Comparison of ENCODE assay signal across 23 cellular contexts in the genomic region with DNA sequence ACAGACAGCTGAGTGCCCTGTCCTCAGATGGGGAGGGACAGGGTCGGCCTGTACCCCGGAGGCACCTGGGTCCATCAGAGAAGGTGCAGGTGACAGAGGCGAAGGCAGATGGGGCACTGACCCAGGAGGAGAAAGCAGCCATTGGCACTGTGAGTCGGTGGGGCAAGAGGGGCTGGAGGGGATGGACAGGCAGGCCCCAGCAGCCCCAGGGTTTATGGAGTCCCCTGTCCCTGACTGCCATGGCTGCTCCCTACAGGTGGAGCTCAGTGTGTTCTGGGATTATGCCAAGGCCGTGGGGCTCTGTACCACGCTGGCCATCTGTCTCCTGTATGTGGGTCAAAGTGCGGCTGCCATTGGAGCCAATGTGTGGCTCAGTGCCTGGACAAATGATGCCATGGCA. TPM values are rescaled to one million over a fixed set of nuclear protein-coding genes. Genes with fewer than 3 reads are reported as not detected.
A peak's percentile ranks its signal among the peaks of the same experiment; 100 is the strongest.
DNase-seq lines count a peak whose midpoint lies in the region; ATAC-seq, FAIRE-seq and TF ChIP-seq lines count a peak whose summit lies in the region.
"Had no signal": no experiment of that assay in that cellular context is flagged by ENCODE, and none has a peak within 500 bp of the region (broad histone marks: within the 10 kb centered on the region; RNA-seq: fewer than 3 reads in every experiment).

No MANE protein-coding gene starts in this region.

- H3K27me3 Mint-ChIP-seq in MCF 10A (ENCODE audit: insufficient read depth, unreplicated experiment) = no peaks in the 10 kb centered on the region
- H3K27me3 Mint-ChIP-seq: type B pancreatic cell had no signal

- peak; percentile 72 to 88 (median 85) for ATAC-seq in right lobe of liver

- DNase-seq in MCF 10A (ENCODE audit: unreplicated experiment) (no peak), mammary epithelial cell (no peak), Peyer's patch (peak in 2 of 3 donors; percentile 80 to 82), right lobe of liver (peak; percentile 83 to 92 (median 85)), small intestine (peak; percentile 87), NCI-H510A treated with DMSO at 0.1 percent for 48 hours (lab: John Stamatoyannopoulos, UW) (no peak), NCI-H1417 (lab: John Stamatoyannopoulos, UW) (no peak), urothelium cell line (ENCODE audit: low spot score) (no peak)
- DNase-seq: activated CD4-positive, alpha-beta memory T cell treated with anti-CD3 and anti-CD28 coated beads, Interleukin-2, amount 10 ng/mL, durations not matched to agents 7 days and 5 days; activated gamma-delta T cell; COR-L47; NCI-H1092; NCI-H2081; SK-N-SH; stimulated activated CD4-positive, alpha-beta T cell treated with anti-CD3 and anti-CD28 coated beads, Interleukin-4, amount 100 ng/mL, for 4 hours had no signal

- H3K9me3 ChIP-seq in mammary epithelial cell (replicated peaks; ENCODE audit: insufficient read depth, low read length) (no peaks in the 10 kb centered on the region), Peyer's patch (no peaks in the 10 kb centered on the region), right lobe of liver (no peaks in the 10 kb centered on the region), small intestine (ENCODE audit: control insufficient read depth, low read depth) (no peaks in the 10 kb centered on the region)
- H3K9me3 ChIP-seq: SK-N-SH had no signal

- 98% methylated on average over 6 of the region's 7 CpGs for WGBS in mammary epithelial cell (ENCODE audit: low coverage, missing lambda C conversion rate)
- 37% methylated on average over 2 of the region's 7 CpGs for WGBS in right lobe of liver (ENCODE audit: insufficient coverage, low coverage, low lambda C conversion rate, missing lambda C conversion rate)
- WGBS in small intestine, 3 donors = 45 to 80% (median 55%) methylated on average over 6 to 7 of the region's 7 CpGs

- no peak overlapping the region for H3K4me2 ChIP-seq in mammary epithelial cell (ENCODE audit: insufficient read depth, low read depth, low read length)
- H3K4me2 ChIP-seq: SK-N-SH had no signal

- BruUV-seq in MCF 10A (replicated peaks; lab: Mats Ljungman, UMichigan) = TSS peak; percentile 32
- BruUV-seq in mammary epithelial cell (replicated peaks; lab: Mats Ljungman, UMichigan) = no TSS peak

- peaks cover 55% of the 10 kb centered on the region for H3K36me3 Mint-ChIP-seq in MCF 10A (ENCODE audit: insufficient read depth, unreplicated experiment)
- H3K36me3 Mint-ChIP-seq: brain, type B pancreatic cell had no signal

- H3K36me3 ChIP-seq in mammary epithelial cell (ENCODE audit: insufficient read depth, low read length) (peaks cover 2% of the 10 kb centered on the region), Peyer's patch (peaks cover 0 to 13% (median 0%) of the 10 kb centered on the region in 3 donors), right lobe of liver (peaks cover 0 to 39% (median 14%) of the 10 kb centered on the region in 4 donors), small intestine (ENCODE audit: control insufficient read depth in 2 of 2, insufficient read depth in 2 of 2, low read length in 2 of 2) (peaks cover 0 to 9% of the 10 kb centered on the region in 2 donors)

- no peak overlapping the region for H3K27ac Mint-ChIP-seq in MCF 10A (ENCODE audit: low read depth, unreplicated experiment)
- H3K27ac Mint-ChIP-seq: activated CD4-positive, alpha-beta memory T cell treated with anti-CD3 and anti-CD28 coated beads, Interleukin-2, amount 10 ng/mL, durations not matched to agents 7 days and 5 days; B cell; brain; stimulated activated naive CD8-positive, alpha-beta T cell treated with anti-CD3 and anti-CD28 coated beads, Interleukin-15, Interleukin-2, amounts not matched to agents 100 ng/mL and 50 ng/mL, for 24 hours; T-helper 2 cell treated with Interferon-gamma antibody and Interleukin-4, amounts not matched to agents 5 μg/mL and 100 μg/mL, for 36 hours; type B pancreatic cell had no signal

- H3K4me3 ChIP-seq in mammary epithelial cell (replicated peaks in 1 of 3; ENCODE audit: insufficient read depth in 1 of 3, low read depth in 2 of 3, low read length in 3 of 3) = no peak overlapping the region
- no peak overlapping the region for H3K4me3 ChIP-seq in Peyer's patch
- H3K4me3 ChIP-seq in right lobe of liver = no peak overlapping the region
- no peak overlapping the region for H3K4me3 ChIP-seq in small intestine (ENCODE audit: low read depth in 1 of 2, low read length in 2 of 2)
- H3K4me3 ChIP-seq: coronary artery had no signal

- dilution Hi-C loops in mammary epithelial cell (cut with HindIII; ENCODE audit: low sequenced_read_pairs) = no loop called here

- TF ChIP-seq POLR2A in Peyer's patch (IDR thresholded peaks at IDR 0.05) (no peak), right lobe of liver (IDR thresholded peaks at IDR 0.05) (no peak)

- H3K9ac ChIP-seq in mammary epithelial cell (ENCODE audit: insufficient read depth, low read length) = no peak overlapping the region
- H3K9ac ChIP-seq: SK-N-SH had no signal

- no peak overlapping the region for H3K4me3 Mint-ChIP-seq in MCF 10A (ENCODE audit: unreplicated experiment)
- H3K4me3 Mint-ChIP-seq: activated CD4-positive, alpha-beta memory T cell treated with anti-CD3 and anti-CD28 coated beads, Interleukin-2, amount 10 ng/mL, durations not matched to agents 7 days and 5 days; B cell; brain; stimulated activated naive CD8-positive, alpha-beta T cell treated with anti-CD3 and anti-CD28 coated beads, Interleukin-15, Interleukin-2, amounts not matched to agents 100 ng/mL and 50 ng/mL, for 24 hours; T-helper 2 cell treated with Interferon-gamma antibody and Interleukin-4, amounts not matched to agents 5 μg/mL and 100 μg/mL, for 36 hours; type B pancreatic cell had no signal

- peaks cover 22% of the 10 kb centered on the region for H3K4me1 ChIP-seq in mammary epithelial cell (ENCODE audit: insufficient read depth, low read length)
- H3K4me1 ChIP-seq in Peyer's patch = peaks cover 0 to 6% (median 0%) of the 10 kb centered on the region in 4 donors
- H3K4me1 ChIP-seq in right lobe of liver = peaks cover 0 to 35% (median 16%) of the 10 kb centered on the region in 4 donors
- H3K4me1 ChIP-seq in small intestine (ENCODE audit: control insufficient read depth in 2 of 2, insufficient read depth in 1 of 2, low read depth in 1 of 2, low read length in 1 of 2) = no peaks in the 10 kb centered on the region

- H3K27ac ChIP-seq in mammary epithelial cell (ENCODE audit: insufficient read depth, low read depth, low read length) (no peak overlapping the region), Peyer's patch (peak overlapping the region in 2 of 4 donors; percentile 41 to 83), right lobe of liver (peak overlapping the region in 2 of 3 donors; percentile 10 to 49), small intestine (ENCODE audit: low read depth in 1 of 2, low read length in 1 of 2) (peak overlapping the region; percentile 28 to 45)
- H3K27ac ChIP-seq: coronary artery had no signal

- in situ Hi-C loops in mammary epithelial cell (cut with MboI; ENCODE audit: low sequenced_read_pairs in 2 of 2) = no loop called here

- no peak for FAIRE-seq in small intestine (lab: Jason Lieb, UNC)
- FAIRE-seq in urothelium cell line (lab: Jason Lieb, UNC) = no peak
- FAIRE-seq: A204.1, endometrium had no signal

- CTCF ChIA-PET in MCF 10A (lab: Yijun Ruan, JAX) (interaction anchor here (0.9 to 2.9 kb wide), 4 partner anchors 9 to 50 kb away, joined by 4 to 12 read pairs (median 4); no protein-coding TSS in a partner anchor), mammary epithelial cell (lab: Charles Lee; ENCODE audit: low non-redundant PET) (no interaction called here)

- intact Hi-C loops in MCF 10A (cut with micrococcal nuclease) (no loop called here), mammary epithelial cell (cut with micrococcal nuclease) (no loop called here), right lobe of liver (cut with DNase I) (no loop called here)

- H4K20me1 ChIP-seq in mammary epithelial cell (ENCODE audit: insufficient read depth, low read length) = no peaks in the 10 kb centered on the region

- no peak overlapping the region for H2AFZ ChIP-seq in mammary epithelial cell (ENCODE audit: low read depth, low read length)

- TF ChIP-seq CTCF in MCF 10A (IDR thresholded peaks at IDR 0.05; ENCODE audit: unreplicated experiment) = no peak
- TF ChIP-seq CTCF in mammary epithelial cell (conservative IDR thresholded peaks at IDR 0.05 in 1 of 2, IDR thresholded peaks at IDR 0.05 in 1 of 2; ENCODE audit: extremely low read depth in 1 of 2, insufficient read depth in 1 of 2, low read depth in 1 of 2, low read length in 2 of 2) = no peak
- TF ChIP-seq CTCF in Peyer's patch (IDR thresholded peaks at IDR 0.05) = peak in 1 of 6 experiments; percentile 28
- peak in 1 of 4 donors; percentile 16 for TF ChIP-seq CTCF in right lobe of liver (IDR thresholded peaks at IDR 0.05)

- H3K79me2 ChIP-seq in mammary epithelial cell (ENCODE audit: insufficient read depth, low read length) = no peaks in the 10 kb centered on the region

- no peaks in the 10 kb centered on the region for H3K9me3 Mint-ChIP-seq in MCF 10A (ENCODE audit: unreplicated experiment)
- H3K9me3 Mint-ChIP-seq: activated CD4-positive, alpha-beta memory T cell treated with anti-CD3 and anti-CD28 coated beads, Interleukin-2, amount 10 ng/mL, durations not matched to agents 7 days and 5 days; brain; stimulated activated naive CD8-positive, alpha-beta T cell treated with anti-CD3 and anti-CD28 coated beads, Interleukin-15, Interleukin-2, amounts not matched to agents 100 ng/mL and 50 ng/mL, for 24 hours; T-helper 2 cell treated with Interferon-gamma antibody and Interleukin-4, amounts not matched to agents 5 μg/mL and 100 μg/mL, for 36 hours; type B pancreatic cell had no signal

- no peaks in the 10 kb centered on the region for H3K27me3 ChIP-seq in mammary epithelial cell (ENCODE audit: insufficient read depth, low read length)
- no peaks in the 10 kb centered on the region for H3K27me3 ChIP-seq in Peyer's patch
- no peaks in the 10 kb centered on the region for H3K27me3 ChIP-seq in right lobe of liver
- no peaks in the 10 kb centered on the region for H3K27me3 ChIP-seq in small intestine (ENCODE audit: control insufficient read depth in 2 of 2, insufficient read depth in 2 of 2, low read length in 2 of 2)

- POLR2A ChIA-PET in MCF 10A (lab: Yijun Ruan, JAX) = interaction anchor here (1.0 to 8.7 kb wide), 3 partner anchors 10 to 39 kb away, joined by 3 to 87 read pairs (median 28); partner anchors contain the start of gene ABCC3

- H3K4me1 Mint-ChIP-seq in MCF 10A (ENCODE audit: insufficient read depth, unreplicated experiment) = peaks cover 35% of the 10 kb centered on the region
- H3K4me1 Mint-ChIP-seq: activated CD4-positive, alpha-beta memory T cell treated with anti-CD3 and anti-CD28 coated beads, Interleukin-2, amount 10 ng/mL, durations not matched to agents 7 days and 5 days; B cell had no signal

RNA-seq across cellular contexts. Expression of gene ANKRD40, which starts 32.1 kb away (rescaled TPM):
- total RNA-seq in MCF 10A (2022) (42.2 and 46.4 TPM in 2 replicates), mammary epithelial cell (10 to 100 TPM; 36.3 to 38.5 TPM), Peyer's patch (10 to 100 TPM; 18.2 to 24.7 (median 21.4) TPM), right lobe of liver (10 to 100 TPM; 13.9 to 17.4 (median 15.1) TPM)
- polyA plus RNA-seq in mammary epithelial cell (28.3 TPM), small intestine (10 to 100 TPM in 1 of 3 donors, 1 to 10 TPM in 2; 5.7 to 12.5 (median 6.7) TPM)
- 30.4 TPM for polyA minus RNA-seq in mammary epithelial cell

RNA-seq across cellular contexts. Expression of gene ABCC3, which starts 40.9 kb away (rescaled TPM):
- total RNA-seq in MCF 10A (2022) = 209 and 293 TPM in 2 replicates
- total RNA-seq in mammary epithelial cell = 100 to 1,000 TPM in 1 of 2 donors, 10 to 100 TPM in 1; 80.7 to 113 TPM
- polyA plus RNA-seq in mammary epithelial cell = 49.6 TPM
- 62.4 TPM for polyA minus RNA-seq in mammary epithelial cell
- 100 to 1,000 TPM; 190 to 683 (median 305) TPM for total RNA-seq in Peyer's patch
- 100 to 1,000 TPM; 146 to 286 (median 178) TPM for total RNA-seq in right lobe of liver
- polyA plus RNA-seq in small intestine = 100 to 1,000 TPM in 1 of 3 donors, 10 to 100 TPM in 2; 36.7 to 131 (median 99.3) TPM

RNA-seq across cellular contexts. Expression of gene LUC7L3, which starts 43.8 kb away (rescaled TPM):
- total RNA-seq in MCF 10A (2022) (99.4 and 108 TPM in 2 replicates), mammary epithelial cell (10 to 100 TPM; 13.5 to 83.9 TPM), Peyer's patch (1,000 to 10,000 TPM in 1 of 4 donors, 100 to 1,000 TPM in 2, 10 to 100 TPM in 1; 77.2 to 1,326 (median 139) TPM), right lobe of liver (10 to 100 TPM; 15.4 to 50.5 (median 31.0) TPM)
- polyA plus RNA-seq in mammary epithelial cell (54.1 TPM), small intestine (100 to 1,000 TPM in 2 of 3 donors, 10 to 100 TPM in 1; 57.4 to 466 (median 435) TPM)
- polyA minus RNA-seq in mammary epithelial cell = 21.9 TPM

Comparison
In these comparisons a context has a peak if more than half of its experiments do, and no peak if none do; other contexts are left out.
1. DNase-seq: peak in Peyer's patch (2 of 3), right lobe of liver (3 of 3) and small intestine (single experiment); none in MCF 10A (single experiment), mammary epithelial cell (single experiment), NCI-H510A treated with DMSO at 0.1 percent for 48 hours (single experiment), NCI-H1417 (0 of 3) and urothelium cell line (single experiment).